ENCODE assay signal across 8 cellular contexts in genomic region chr4:41934813-41935651, GRCh38.
DNase-seq lines count a peak whose midpoint lies in the region; ATAC-seq, FAIRE-seq and TF ChIP-seq lines count a peak whose summit lies in the region.

TMEM33 (plus strand) TSS chr4:41935429; CDS start chr4:41935485, 56 bp downstream.

- peak within 1 kb of the TSS; percentile 100 for H3K4me3 ChIP-seq in AG09309 (ENCODE audit: control insufficient read depth, low read depth, low read length)

- peak; percentile 74 for FAIRE-seq in islet of Langerhans (lab: Jason Lieb, UNC)

- TF ChIP-seq CTCF in AG09309 (IDR thresholded peaks at IDR 0.05; ENCODE audit: control insufficient read depth, insufficient read depth, low read depth, low read length, missing control alignments): peak; percentile 16

- DNase-seq in AG09309 (ENCODE audit: low read depth) (peak; percentile 40), NCI-H345 treated with DMSO at 0.1 percent for 48 hours (lab: John Stamatoyannopoulos, UW; ENCODE audit: unreplicated experiment) (peak; percentile 73)
- peak; percentile 56 to 65 (median 60) for DNase-seq in activated CD4-positive, CD25-positive, alpha-beta regulatory T cell (lab: John Stamatoyannopoulos, UW)
- DNase-seq in central memory CD4-positive, alpha-beta T cell: peak; percentile 73
- peak; percentile 72 for DNase-seq in stimulated activated CD4-positive, alpha-beta T cell treated with anti-CD3 and anti-CD28 coated beads, Interleukin-12 subunit alpha, Interleukin-12 subunit beta, amount 100 ng/mL, for 4 hours

- peak; percentile 90 for ATAC-seq in GM19023 (IDR thresholded peaks at IDR 0.05; ENCODE audit: unreplicated experiment)
- ATAC-seq in HG03280 (IDR thresholded peaks at IDR 0.05; ENCODE audit: unreplicated experiment): peak; percentile 87

Comparison
In these comparisons a context has a peak if more than half of its experiments do, and no peak if none do; other contexts are left out.
1. Peak in every context shown above with its lines: DNase-seq, ATAC-seq and H3K4me3 ChIP-seq.